In the genomic region with DNA sequence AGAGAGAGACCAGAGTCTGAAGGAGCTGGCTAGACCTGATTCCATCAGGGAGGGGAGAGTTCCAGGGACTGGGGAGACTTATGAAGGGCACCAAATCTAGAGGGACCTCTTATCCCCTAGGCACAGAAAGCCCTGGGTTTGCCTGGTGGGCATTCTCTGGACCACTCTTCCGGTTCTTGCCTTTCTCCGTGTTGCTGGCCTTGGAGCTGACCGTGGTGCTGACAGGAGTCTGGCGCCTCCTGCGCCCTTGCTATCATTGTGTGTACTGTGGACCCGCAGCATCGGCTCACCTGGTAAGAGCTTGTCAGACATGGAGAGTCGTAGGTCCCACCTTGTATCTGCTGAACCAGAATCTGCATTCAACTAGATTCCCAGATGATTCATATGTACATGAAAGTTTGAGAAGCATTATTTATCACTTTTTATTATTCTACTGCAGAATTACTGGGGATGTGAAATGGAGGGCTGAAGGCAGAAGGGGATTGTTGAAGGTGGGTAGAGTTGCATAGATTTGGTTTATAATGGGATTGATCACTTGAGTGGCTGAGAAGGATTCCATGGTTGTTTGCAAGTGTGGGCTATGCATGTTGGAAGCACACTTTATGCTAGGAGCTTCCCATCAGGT, we compare ENCODE assay signal across 10 cellular contexts. TPM values are rescaled to one million over a fixed set of nuclear protein-coding genes. Genes with fewer than 3 reads are reported as not detected.
A peak's percentile ranks its signal among the peaks of the same experiment; 100 is the strongest.
DNase-seq lines count a peak whose midpoint lies in the region; ATAC-seq, FAIRE-seq and TF ChIP-seq lines count a peak whose summit lies in the region.
"Had no signal": no experiment of that assay in that cellular context is flagged by ENCODE, and none has a peak within 500 bp of the region (broad histone marks: within the 10 kb centered on the region; RNA-seq: fewer than 3 reads in every experiment).

No MANE protein-coding gene starts in this region.

- no peaks in the 10 kb centered on the region for H3K9me3 ChIP-seq in kidney (ENCODE audit: control insufficient read depth in 1 of 2, low read length in 2 of 2)

- H3K9me3 Mint-ChIP-seq in activated naive CD8-positive, alpha-beta T cell treated with anti-CD3 and anti-CD28 coated beads, Interleukin-2, amount 50 U/mL, for 24 hours = no peaks in the 10 kb centered on the region
- H3K9me3 Mint-ChIP-seq: activated naive CD4-positive, alpha-beta T cell treated with anti-CD3 and anti-CD28 coated beads, Interleukin-2, amount 50 U/mL, for 24 hours; immature natural killer cell had no signal

- H3K27ac ChIP-seq in kidney (ENCODE audit: low read depth in 2 of 2, low read length in 2 of 2) = no peak overlapping the region

- no peak for ATAC-seq in activated naive CD8-positive, alpha-beta T cell treated with anti-CD3 and anti-CD28 coated beads, Interleukin-2, amount 50 U/mL, for 24 hours
- ATAC-seq in left lobe of liver (peak; percentile 75), GM18519 (IDR thresholded peaks at IDR 0.05; ENCODE audit: low FRiP score, unreplicated experiment) (no peak)

- no peak overlapping the region for H3K4me3 Mint-ChIP-seq in activated naive CD8-positive, alpha-beta T cell treated with anti-CD3 and anti-CD28 coated beads, Interleukin-2, amount 50 U/mL, for 24 hours
- H3K4me3 Mint-ChIP-seq: activated naive CD4-positive, alpha-beta T cell treated with anti-CD3 and anti-CD28 coated beads, Interleukin-2, amount 50 U/mL, for 24 hours; immature natural killer cell had no signal

- TF ChIP-seq CTCF in kidney (IDR thresholded peaks at IDR 0.05; ENCODE audit: borderline replicate concordance, extremely low read depth, insufficient read depth) = no peak

- no peaks in the 10 kb centered on the region for H3K4me1 ChIP-seq in kidney (ENCODE audit: control insufficient read depth in 1 of 2, insufficient read depth in 1 of 2, low read depth in 1 of 2, low read length in 2 of 2)

- H3K36me3 Mint-ChIP-seq in activated naive CD8-positive, alpha-beta T cell treated with anti-CD3 and anti-CD28 coated beads, Interleukin-2, amount 50 U/mL, for 24 hours (ENCODE audit: low read depth) = no peaks in the 10 kb centered on the region
- H3K36me3 Mint-ChIP-seq: activated naive CD4-positive, alpha-beta T cell treated with anti-CD3 and anti-CD28 coated beads, Interleukin-2, amount 50 U/mL, for 24 hours; immature natural killer cell had no signal

- no peaks in the 10 kb centered on the region for H3K4me1 Mint-ChIP-seq in activated naive CD8-positive, alpha-beta T cell treated with anti-CD3 and anti-CD28 coated beads, Interleukin-2, amount 50 U/mL, for 24 hours
- H3K4me1 Mint-ChIP-seq: activated naive CD4-positive, alpha-beta T cell treated with anti-CD3 and anti-CD28 coated beads, Interleukin-2, amount 50 U/mL, for 24 hours; immature natural killer cell had no signal

- DNase-seq in Caki2 (ENCODE audit: low read depth) (peak; percentile 14), left lobe of liver (ENCODE audit: low spot score) (no peak), SW 1271 (lab: John Stamatoyannopoulos, UW) (no peak), germinal center (ENCODE audit: low spot score) (no peak), kidney (no peak)
- peak; percentile 17 for DNase-seq in Jurkat, Clone E6-1 (ENCODE audit: low read depth, low spot score)
- DNase-seq in activated naive CD8-positive, alpha-beta T cell treated with anti-CD3 and anti-CD28 coated beads, Interleukin-2, amount 50 U/mL, for 24 hours = peak; percentile 42

- H3K27ac Mint-ChIP-seq in activated naive CD8-positive, alpha-beta T cell treated with anti-CD3 and anti-CD28 coated beads, Interleukin-2, amount 50 U/mL, for 24 hours = no peak overlapping the region
- H3K27ac Mint-ChIP-seq: activated naive CD4-positive, alpha-beta T cell treated with anti-CD3 and anti-CD28 coated beads, Interleukin-2, amount 50 U/mL, for 24 hours; immature natural killer cell had no signal

- no peak overlapping the region for H3K4me3 ChIP-seq in Jurkat, Clone E6-1 (ENCODE audit: low read length)
- no peak overlapping the region for H3K4me3 ChIP-seq in kidney (ENCODE audit: low read length in 2 of 2)

- no peaks in the 10 kb centered on the region for H3K36me3 ChIP-seq in kidney (ENCODE audit: control insufficient read depth in 1 of 2, insufficient read depth in 2 of 2, low read length in 2 of 2)

- no peak overlapping the region for H3K9ac ChIP-seq in kidney (ENCODE audit: low read length in 2 of 2)

- no peak for FAIRE-seq in kidney (lab: Jason Lieb, UNC)

- peaks cover 23% of the 10 kb centered on the region for H3K27me3 Mint-ChIP-seq in activated naive CD8-positive, alpha-beta T cell treated with anti-CD3 and anti-CD28 coated beads, Interleukin-2, amount 50 U/mL, for 24 hours

- in situ Hi-C loops in Caki2 (cut with HindIII; ENCODE audit: low pct_unique_long_range_greater_than_20kb, low sequenced_read_pairs) = no loop called here

- intact Hi-C loops in kidney (cut with DNase I) = no loop called here

RNA-seq across cellular contexts. Expression of a gene that starts 4.3 kb away (rescaled TPM):
- total RNA-seq in Caki2 (2014; rRNA removed; shearing (Covaris generic); ENCODE audit: low replicate concordance) = 0.37 TPM in 1 of 2 replicates, not detected in the other
- polyA plus RNA-seq in Jurkat, Clone E6-1 (2012; ENCODE audit: insufficient read depth, insufficient read length) = not detected
- total RNA-seq in left lobe of liver (66.5 TPM), kidney (2.5 TPM)
- not detected for polyA plus RNA-seq in kidney (ENCODE audit: insufficient read depth, low read depth, low replicate concordance)

RNA-seq across cellular contexts. Expression of a gene that starts 58.6 kb away (rescaled TPM):
- 33.9 and 34.9 TPM in 2 replicates for total RNA-seq in Caki2 (2014; rRNA removed; shearing (Covaris generic); ENCODE audit: low replicate concordance)
- polyA plus RNA-seq in Jurkat, Clone E6-1 (2012; ENCODE audit: insufficient read depth, insufficient read length) = 101 TPM
- total RNA-seq in left lobe of liver (0.50 TPM), kidney (0.94 TPM)
- polyA plus RNA-seq in kidney (ENCODE audit: insufficient read depth, low read depth, low replicate concordance) = not detected

Comparison
In these comparisons a context has a peak if more than half of its experiments do, and no peak if none do; other contexts are left out.
1. DNase-seq: peak in Caki2 (single experiment), Jurkat, Clone E6-1 (single experiment) and activated naive CD8-positive, alpha-beta T cell treated with anti-CD3 and anti-CD28 coated beads, Interleukin-2, amount 50 U/mL, for 24 hours (single experiment); none in left lobe of liver (single experiment), SW 1271 (0 of 2), germinal center (single experiment) and kidney (single experiment).
2. RNA of a gene that starts 4.3 kb away (total RNA-seq): 66.5 TPM in left lobe of liver (single experiment); 2.5 TPM in kidney (single experiment) and 0.37 TPM in Caki2; every median in the first group is over 10 times any median in the second.
3. RNA of a gene that starts 58.6 kb away (total RNA-seq): 33.9 to 34.9 TPM in Caki2; 0.94 TPM in kidney (single experiment) and 0.50 TPM in left lobe of liver (single experiment); every median in the first group is over 10 times any median in the second.